ENCODE assay signal across 25 cellular contexts in the genomic region with DNA sequence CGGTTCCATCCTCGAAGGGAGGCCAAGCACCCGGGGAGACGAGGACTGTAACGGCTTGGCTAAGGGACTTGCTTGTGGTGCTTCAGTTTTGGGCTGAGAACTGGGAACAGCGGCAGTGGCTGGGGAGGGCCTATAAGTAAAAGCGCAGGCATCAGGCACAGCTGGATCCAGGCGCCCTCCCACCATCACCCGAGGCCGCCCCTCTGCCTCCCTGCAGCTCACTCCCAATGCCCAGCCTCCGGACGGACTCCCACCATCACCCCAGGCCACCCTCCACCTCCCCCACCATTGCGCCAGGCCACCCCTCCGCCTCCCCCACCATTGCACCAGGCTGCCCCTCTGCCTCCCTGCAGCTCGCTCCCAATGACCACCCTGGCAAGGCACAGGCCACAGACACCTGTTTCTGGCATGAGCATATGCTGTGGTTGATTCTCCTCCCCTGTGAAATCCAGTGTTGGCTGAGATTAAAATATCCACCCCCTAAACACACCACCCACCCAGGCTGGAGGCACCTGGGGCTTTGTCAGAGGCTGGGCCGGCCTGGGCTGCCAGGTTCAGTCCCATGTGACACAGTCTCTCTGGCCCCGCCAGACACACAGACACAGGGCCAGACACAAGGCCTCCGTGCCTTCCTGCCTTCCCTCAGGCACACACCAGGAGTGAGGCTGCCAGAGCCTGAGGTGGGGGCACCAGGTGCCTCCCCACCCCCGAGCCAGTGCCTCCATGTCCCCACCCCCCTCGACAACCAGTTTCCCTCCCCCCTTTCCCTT.
"Had no signal": no experiment of that assay in that cellular context is flagged by ENCODE, and none has a peak within 500 bp of the region (broad histone marks: within the 10 kb centered on the region; RNA-seq: fewer than 3 reads in every experiment).

No MANE protein-coding gene starts in this region.

- H3K9ac ChIP-seq: KMS-11 had no signal

- H3K9me3 ChIP-seq: breast epithelium, MG63, Peyer's patch had no signal

- H3K4me3 Mint-ChIP-seq: activated B cell treated with CpG ODN at 0.5 μM for 24 hours; activated CD4-positive, alpha-beta memory T cell treated with anti-CD3 and anti-CD28 coated beads, Interleukin-2, amount 10 ng/mL, durations not matched to agents 7 days and 5 days; activated naive CD4-positive, alpha-beta T cell treated with anti-CD3 and anti-CD28 coated beads, Interleukin-2, amount 10 ng/mL, durations not matched to agents 7 days and 5 days; activated naive CD8-positive, alpha-beta T cell treated with anti-CD3 and anti-CD28 coated beads for 36 hours; activated T-cell treated with anti-CD3 and anti-CD28 coated beads, Interleukin-2, amount 50 U/mL, for 72 hours had no signal

- H3K4me3 ChIP-seq: breast epithelium, MG63, Peyer's patch had no signal

- DNase-seq: activated B cell treated with CpG ODN at 0.5 μM for 24 hours; activated CD4-positive, alpha-beta memory T cell treated with anti-CD3 and anti-CD28 coated beads, Interleukin-2, amount 10 ng/mL, durations not matched to agents 7 days and 5 days; activated CD4-positive, alpha-beta T cell treated with anti-CD3 and anti-CD28 coated beads, Interleukin-2, amount 50 U/mL, for 1 hour; activated gamma-delta T cell treated with Interleukin-2 at 50 U/mL for 16 hours; activated naive CD4-positive, alpha-beta T cell treated with anti-CD3 and anti-CD28 coated beads, Interleukin-2, amount 10 ng/mL, durations not matched to agents 7 days and 5 days; activated naive CD8-positive, alpha-beta T cell treated with anti-CD3 and anti-CD28 coated beads for 36 hours; activated T-cell treated with anti-CD3 and anti-CD28 coated beads for 4 hours; activated T-cell treated with anti-CD3 and anti-CD28 coated beads, Interleukin-2, amount 50 U/mL, for 72 hours; aorta; caudate nucleus; MG63; MV-4-11; NCI-H1105; NCI-H1436; NCI-H187; NCI-H2081; NCI-H446; NCI-H524; Peyer's patch; SHP77 treated with DMSO at 0.1 percent for 48 hours; T-helper 2 cell; T1000 had no signal

- H3K27ac ChIP-seq: breast epithelium, KMS-11, Peyer's patch had no signal

- H3K4me1 Mint-ChIP-seq: activated B cell treated with CpG ODN at 0.5 μM for 24 hours; activated CD4-positive, alpha-beta memory T cell treated with anti-CD3 and anti-CD28 coated beads, Interleukin-2, amount 10 ng/mL, durations not matched to agents 7 days and 5 days; activated naive CD4-positive, alpha-beta T cell treated with anti-CD3 and anti-CD28 coated beads, Interleukin-2, amount 10 ng/mL, durations not matched to agents 7 days and 5 days; activated naive CD8-positive, alpha-beta T cell treated with anti-CD3 and anti-CD28 coated beads for 36 hours had no signal

- H3K27me3 Mint-ChIP-seq: activated CD4-positive, alpha-beta memory T cell treated with anti-CD3 and anti-CD28 coated beads, Interleukin-2, amount 10 ng/mL, durations not matched to agents 7 days and 5 days; activated naive CD4-positive, alpha-beta T cell treated with anti-CD3 and anti-CD28 coated beads, Interleukin-2, amount 10 ng/mL, durations not matched to agents 7 days and 5 days; activated naive CD8-positive, alpha-beta T cell treated with anti-CD3 and anti-CD28 coated beads for 36 hours had no signal

- H3K36me3 ChIP-seq: breast epithelium had no signal

- H3K9me3 Mint-ChIP-seq: activated B cell treated with CpG ODN at 0.5 μM for 24 hours; activated naive CD8-positive, alpha-beta T cell treated with anti-CD3 and anti-CD28 coated beads for 36 hours; activated T-cell treated with anti-CD3 and anti-CD28 coated beads, Interleukin-2, amount 50 U/mL, for 72 hours; activated T-helper 2 cell treated with anti-CD3 and anti-CD28 coated beads, Interferon-gamma antibody, Interleukin-2, Interleukin-4, amounts not matched to agents 10 μg/mL and 5 μg/mL and 100 μg/mL, durations not matched to agents 14 hours and 24 hours and 36 hours had no signal

- H3K4me1 ChIP-seq: breast epithelium had no signal

- H3K27ac Mint-ChIP-seq: activated B cell treated with CpG ODN at 0.5 μM for 24 hours; activated CD4-positive, alpha-beta memory T cell treated with anti-CD3 and anti-CD28 coated beads, Interleukin-2, amount 10 ng/mL, durations not matched to agents 7 days and 5 days; activated naive CD4-positive, alpha-beta T cell treated with anti-CD3 and anti-CD28 coated beads, Interleukin-2, amount 10 ng/mL, durations not matched to agents 7 days and 5 days; activated naive CD8-positive, alpha-beta T cell treated with anti-CD3 and anti-CD28 coated beads for 36 hours; activated T-cell treated with anti-CD3 and anti-CD28 coated beads, Interleukin-2, amount 50 U/mL, for 72 hours; activated T-helper 2 cell treated with anti-CD3 and anti-CD28 coated beads, Interferon-gamma antibody, Interleukin-2, Interleukin-4, amounts not matched to agents 10 μg/mL and 5 μg/mL and 100 μg/mL, durations not matched to agents 14 hours and 24 hours and 36 hours had no signal

- H3K36me3 Mint-ChIP-seq: activated naive CD4-positive, alpha-beta T cell treated with anti-CD3 and anti-CD28 coated beads, Interleukin-2, amount 10 ng/mL, durations not matched to agents 7 days and 5 days; activated naive CD8-positive, alpha-beta T cell treated with anti-CD3 and anti-CD28 coated beads for 36 hours had no signal

- H3K27me3 ChIP-seq: breast epithelium, MG63, Peyer's patch had no signal

- ATAC-seq: activated T-cell treated with anti-CD3 and anti-CD28 coated beads, Interleukin-2, amount 50 U/mL, for 72 hours had no signal
